In genomic region chr16:57373117-57373947, GRCh38 we compare ENCODE assay signal across 10 cellular contexts. TPM values are rescaled to one million over a fixed set of nuclear protein-coding genes. Genes with fewer than 3 reads are reported as not detected.
DNase-seq lines count a peak whose midpoint lies in the region; TF ChIP-seq lines count a peak whose summit lies in the region.
"Had no signal": no experiment of that assay in that cellular context is flagged by ENCODE, and none has a peak within 500 bp of the region (broad histone marks: within the 10 kb centered on the region; RNA-seq: fewer than 3 reads in every experiment).

No MANE protein-coding gene starts in this region.

- TF ChIP-seq CTCF in Peyer's patch (IDR thresholded peaks at IDR 0.05) (no peak), epithelial cell of proximal tubule (conservative IDR thresholded peaks at IDR 0.05; ENCODE audit: low read depth, low read length) (no peak), transverse colon (IDR thresholded peaks at IDR 0.05) (no peak)

- H3K27me3 ChIP-seq in Peyer's patch = no peaks in the 10 kb centered on the region
- H3K27me3 ChIP-seq in muscle layer of duodenum (ENCODE audit: low read depth, low read length) = no peaks in the 10 kb centered on the region
- H3K27me3 ChIP-seq in transverse colon = no peaks in the 10 kb centered on the region

- intact Hi-C loops in transverse colon (cut with DNase I; ENCODE audit: low total_unique reads) = no loop called here

- in situ Hi-C loops in transverse colon (cut with MboI; ENCODE audit: low pct_ligation_motif_present in 1 of 4, low pct_unique_long_range_greater_than_20kb in 1 of 4, low sequenced_read_pairs in 3 of 4) = no loop called here

- TF ChIP-seq EP300 in transverse colon (IDR thresholded peaks at IDR 0.05; ENCODE audit: low read depth) = no peak

- peak overlapping the region; percentile 62 to 80 (median 76) for H3K27ac ChIP-seq in Peyer's patch
- peak overlapping the region; percentile 52 for H3K27ac ChIP-seq in muscle layer of duodenum (ENCODE audit: low read length)
- peak overlapping the region; percentile 68 to 81 (median 74) for H3K27ac ChIP-seq in transverse colon
- H3K27ac ChIP-seq: HL-60 had no signal

- 56% methylated on average over 9 of the region's 9 CpGs; no CpG with 5 or more reads in 1 of the 2 donors for WGBS in transverse colon (ENCODE audit: low coverage in 1 of 2), 2 donors

- H3K4me1 ChIP-seq in Peyer's patch (peaks cover 0 to 24% (median 5%) of the 10 kb centered on the region in 4 donors), muscle layer of duodenum (ENCODE audit: control insufficient read depth in 1 of 2, insufficient read depth in 2 of 2, low read length in 2 of 2) (peaks cover 0 to 24% of the 10 kb centered on the region in 2 donors), transverse colon (peaks cover 7 to 28% (median 14%) of the 10 kb centered on the region in 4 donors)

- no peak for TF ChIP-seq POLR2A in Peyer's patch (IDR thresholded peaks at IDR 0.05)
- TF ChIP-seq POLR2A in transverse colon (IDR thresholded peaks at IDR 0.05) = no peak

- DNase-seq in Peyer's patch (no peak), epithelial cell of proximal tubule (ENCODE audit: low read depth) (no peak), transverse colon (no peak), NK-92 (lab: John Stamatoyannopoulos, UW; ENCODE audit: unreplicated experiment) (no peak), cortex of kidney (lab: John Stamatoyannopoulos, UW) (no peak)
- DNase-seq in activated T-cell treated with anti-CD3 and anti-CD28 coated beads, Interleukin-2, amount 50 U/mL, for 1 hour = no peak
- DNase-seq: NCI-H1417 treated with DMSO at 0.1 percent for 48 hours had no signal

- no peaks in the 10 kb centered on the region for H3K36me3 ChIP-seq in Peyer's patch
- no peaks in the 10 kb centered on the region for H3K36me3 ChIP-seq in muscle layer of duodenum (ENCODE audit: control insufficient read depth in 1 of 2, insufficient read depth in 2 of 2, low read length in 2 of 2)
- no peaks in the 10 kb centered on the region for H3K36me3 ChIP-seq in transverse colon

- H3K4me3 ChIP-seq in Peyer's patch (peak overlapping the region; percentile 33 to 56 (median 43)), epithelial cell of proximal tubule (ENCODE audit: low read depth, low read length) (peak overlapping the region; percentile 62), muscle layer of duodenum (ENCODE audit: low read depth in 1 of 2, low read length in 2 of 2) (peak overlapping the region; percentile 63 to 76), transverse colon (peak overlapping the region in 3 of 4 donors; percentile 24 to 44 (median 32))

- no peaks in the 10 kb centered on the region for H3K9me3 ChIP-seq in Peyer's patch
- H3K9me3 ChIP-seq in muscle layer of duodenum (ENCODE audit: control insufficient read depth in 1 of 2, low read length in 2 of 2) = no peaks in the 10 kb centered on the region
- no peaks in the 10 kb centered on the region for H3K9me3 ChIP-seq in transverse colon

RNA-seq across cellular contexts. Expression of gene CX3CL1, which starts 1.0 kb away (rescaled TPM):
- total RNA-seq in Peyer's patch (1 to 10 TPM; 1.7 to 2.3 (median 2.1) TPM), epithelial cell of proximal tubule (6.4 and 13.5 TPM in 2 replicates), transverse colon (10 to 100 TPM in 1 of 4 donors, 1 to 10 TPM in 2, not detected in 1; 1.7 to 13.5 (median 1.8) TPM)

RNA-seq across cellular contexts. Expression of gene CCL22, which starts 14.7 kb away (rescaled TPM):
- total RNA-seq in Peyer's patch = 1 to 10 TPM in 1 of 4 donors, under 1 TPM in 1, not detected in 2; 0.40 to 3.3 TPM
- total RNA-seq in epithelial cell of proximal tubule = not detected in 2 replicates
- under 1 TPM in 1 of 4 donors, not detected in 3; 0.64 TPM for total RNA-seq in transverse colon
- total RNA-seq: glomerular endothelial cell had no signal

RNA-seq across cellular contexts. Expression of gene CCL17, which starts 31.2 kb away (rescaled TPM):
- not detected for total RNA-seq in Peyer's patch
- total RNA-seq in epithelial cell of proximal tubule = not detected in 2 replicates
- total RNA-seq in transverse colon = 1 to 10 TPM in 1 of 4 donors, not detected in 3; 1.4 TPM
- total RNA-seq: glomerular endothelial cell had no signal
